ENCODE assay signal across 8 cellular contexts in genomic region chr7:25124485-25125136, GRCh38. TPM values are rescaled to one million over a fixed set of nuclear protein-coding genes. Genes with fewer than 3 reads are reported as not detected.
DNase-seq lines count a peak whose midpoint lies in the region; ATAC-seq, FAIRE-seq and TF ChIP-seq lines count a peak whose summit lies in the region.

No MANE protein-coding gene starts in this region.

- DNase-seq in CD4-positive, alpha-beta T cell, result peak in 2 of 10 experiments; percentile 1 to 12
- DNase-seq in HFFc6 (no peak), upper lobe of right lung (no peak), frontal cortex (ENCODE audit: low spot score in 2 of 2) (no peak), NCI-H2227 (lab: John Stamatoyannopoulos, UW; ENCODE audit: unreplicated experiment) (no peak)
- peak; percentile 19 for DNase-seq in T-helper 2 cell treated with Interferon-gamma antibody and Interleukin-4, amounts not matched to agents 5 μg/mL and 100 μg/mL, for 36 hours (ENCODE audit: low spot score)

- no peaks in the 10 kb centered on the region for H3K9me3 Mint-ChIP-seq in CD4-positive, alpha-beta T cell
- H3K9me3 Mint-ChIP-seq in HFFc6, result peaks cover 7% of the 10 kb centered on the region; the same call in 1 of the 2 replicates
- H3K9me3 Mint-ChIP-seq in T-helper 2 cell treated with Interferon-gamma antibody and Interleukin-4, amounts not matched to agents 5 μg/mL and 100 μg/mL, for 36 hours, result no peaks in the 10 kb centered on the region

- H3K27ac ChIP-seq in CD4-positive, alpha-beta T cell (ENCODE audit: low read depth, low read length), result peak overlapping the region; percentile 59
- H3K27ac ChIP-seq in duodenal mucosa (ENCODE audit: low read depth, low read length), result peak overlapping the region; percentile 76
- peak overlapping the region; percentile 92 for H3K27ac ChIP-seq in muscle layer of colon (ENCODE audit: low read depth, low read length)
- H3K27ac ChIP-seq in upper lobe of right lung, result peak overlapping the region; percentile 95

- no peaks in the 10 kb centered on the region for H3K9me3 ChIP-seq in CD4-positive, alpha-beta T cell (ENCODE audit: control insufficient read depth, low read length)
- H3K9me3 ChIP-seq in duodenal mucosa (ENCODE audit: control insufficient read depth in 1 of 2, low read length in 2 of 2) (no peaks in the 10 kb centered on the region), muscle layer of colon (ENCODE audit: low read length) (no peaks in the 10 kb centered on the region), upper lobe of right lung (no peaks in the 10 kb centered on the region)

- peak overlapping the region; percentile 99 for H3K27ac Mint-ChIP-seq in CD4-positive, alpha-beta T cell
- H3K27ac Mint-ChIP-seq in HFFc6, result peak overlapping the region; percentile 98
- H3K27ac Mint-ChIP-seq in T-helper 2 cell treated with Interferon-gamma antibody and Interleukin-4, amounts not matched to agents 5 μg/mL and 100 μg/mL, for 36 hours, result peak overlapping the region; percentile 100

- peak overlapping the region; percentile 99 for H3K4me3 Mint-ChIP-seq in CD4-positive, alpha-beta T cell
- H3K4me3 Mint-ChIP-seq in HFFc6, result peak overlapping the region; percentile 99
- H3K4me3 Mint-ChIP-seq in T-helper 2 cell treated with Interferon-gamma antibody and Interleukin-4, amounts not matched to agents 5 μg/mL and 100 μg/mL, for 36 hours, result peak overlapping the region; percentile 100

- H3K9ac ChIP-seq in duodenal mucosa (ENCODE audit: low read depth in 1 of 2, low read length in 2 of 2) (peak overlapping the region; percentile 96 to 98), muscle layer of colon (ENCODE audit: low read length) (peak overlapping the region; percentile 95)

- peak overlapping the region; percentile 93 to 95 for H3K4me3 ChIP-seq in duodenal mucosa (ENCODE audit: low read depth in 1 of 2, low read length in 2 of 2)
- peak overlapping the region; percentile 45 to 81 for H3K4me3 ChIP-seq in muscle layer of colon (ENCODE audit: low read depth in 1 of 2, low read length in 2 of 2)
- peak overlapping the region; percentile 86 for H3K4me3 ChIP-seq in upper lobe of right lung

- peaks cover 51% of the 10 kb centered on the region for H3K36me3 Mint-ChIP-seq in CD4-positive, alpha-beta T cell (ENCODE audit: low read depth)
- H3K36me3 Mint-ChIP-seq in HFFc6 (ENCODE audit: low read depth), result peaks cover 35% of the 10 kb centered on the region
- H3K36me3 Mint-ChIP-seq in T-helper 2 cell treated with Interferon-gamma antibody and Interleukin-4, amounts not matched to agents 5 μg/mL and 100 μg/mL, for 36 hours (ENCODE audit: low read depth), result peaks cover 46% of the 10 kb centered on the region

- no peaks in the 10 kb centered on the region for H3K27me3 ChIP-seq in CD4-positive, alpha-beta T cell (ENCODE audit: control insufficient read depth, insufficient read depth, low read length)
- H3K27me3 ChIP-seq in duodenal mucosa (ENCODE audit: control insufficient read depth in 1 of 2, insufficient read depth in 2 of 2, low read length in 2 of 2) (no peaks in the 10 kb centered on the region), muscle layer of colon (ENCODE audit: control insufficient read depth in 1 of 2, insufficient read depth in 2 of 2, low read length in 2 of 2) (no peaks in the 10 kb centered on the region), upper lobe of right lung (no peaks in the 10 kb centered on the region)

- FAIRE-seq in frontal cortex (lab: Jason Lieb, UNC), result no peak

- H3K4me1 Mint-ChIP-seq in CD4-positive, alpha-beta T cell (ENCODE audit: low read depth), result peaks cover 40% of the 10 kb centered on the region
- peaks cover 33% of the 10 kb centered on the region for H3K4me1 Mint-ChIP-seq in HFFc6 (ENCODE audit: low read depth)
- H3K4me1 Mint-ChIP-seq in T-helper 2 cell treated with Interferon-gamma antibody and Interleukin-4, amounts not matched to agents 5 μg/mL and 100 μg/mL, for 36 hours (ENCODE audit: low read depth), result peaks cover 27% of the 10 kb centered on the region

- no peak for TF ChIP-seq CTCF in CD4-positive, alpha-beta T cell (IDR thresholded peaks at IDR 0.05)
- TF ChIP-seq CTCF in HFFc6 (IDR thresholded peaks at IDR 0.05) (no peak), upper lobe of right lung (IDR thresholded peaks at IDR 0.05) (no peak)

- intact Hi-C loops in CD4-positive, alpha-beta T cell (cut with DNase I, micrococcal nuclease), result loop anchor here (1.0 to 10.0 kb wide), 9 partner anchors 56 to 1827 kb away; partner anchors contain the start of genes FAM221A (in 1 of the 2), MALSU1 (in 1 of the 2), OSBPL3 (in 1 of the 2) and PALS2 (in 1 of the 2)
- intact Hi-C loops in upper lobe of right lung (cut with DNase I), result no loop called here

- CTCF ChIA-PET in CD4-positive, alpha-beta T cell (lab: Charles Lee), result interaction anchor here (1.1 to 3.2 kb wide), 5 partner anchors 26 to 304 kb away, joined by 3 to 18 read pairs (median 6); partner anchors contain the start of gene OSBPL3

- peak; percentile 0 for ATAC-seq in CD4-positive, alpha-beta T cell (ENCODE audit: poor library complexity)
- ATAC-seq in upper lobe of right lung, result no peak

- POLR2A ChIA-PET in CD4-positive, alpha-beta T cell (lab: Charles Lee), result interaction anchor here (0.8 to 2.6 kb wide), 18 partner anchors 11 to 1943 kb away, joined by 3 to 33 read pairs (median 6); partner anchors contain the start of genes NFE2L3, NUP42, OSBPL3 and PALS2

- H3K4me1 ChIP-seq in duodenal mucosa (ENCODE audit: control insufficient read depth in 1 of 2, insufficient read depth in 2 of 2, low read length in 2 of 2), result peaks cover 0 to 14% of the 10 kb centered on the region in 2 donors
- peaks cover 5% of the 10 kb centered on the region for H3K4me1 ChIP-seq in muscle layer of colon (ENCODE audit: insufficient read depth, low read length)
- peaks cover 7% of the 10 kb centered on the region for H3K4me1 ChIP-seq in upper lobe of right lung

- no peaks in the 10 kb centered on the region for H3K27me3 Mint-ChIP-seq in CD4-positive, alpha-beta T cell
- H3K27me3 Mint-ChIP-seq in HFFc6 (ENCODE audit: insufficient read depth), result peaks cover 10% of the 10 kb centered on the region
- no peaks in the 10 kb centered on the region for H3K27me3 Mint-ChIP-seq in T-helper 2 cell treated with Interferon-gamma antibody and Interleukin-4, amounts not matched to agents 5 μg/mL and 100 μg/mL, for 36 hours (ENCODE audit: low read depth)

- H3K36me3 ChIP-seq in duodenal mucosa (ENCODE audit: control insufficient read depth in 1 of 2, insufficient read depth in 2 of 2, low read length in 2 of 2) (peaks cover 10 to 29% of the 10 kb centered on the region in 2 donors), muscle layer of colon (ENCODE audit: insufficient read depth, low read length) (peaks cover 26% of the 10 kb centered on the region), upper lobe of right lung (peaks cover 36% of the 10 kb centered on the region)

RNA-seq across cellular contexts. Expression of gene CYCS, which starts 0.4 kb away (rescaled TPM):
- total RNA-seq in CD4-positive, alpha-beta T cell, result 100 to 1,000 TPM; 126 to 131 TPM
- 100 to 1,000 TPM; 113 to 142 (median 130) TPM for total RNA-seq in HFFc6 (2021; fragmentation: NEBNext Ultra II Directional; extraction: Animal tissue kit (Norgen Biotek cat#: 25700))
- total RNA-seq in upper lobe of right lung, result 72.8 TPM
- 107 TPM for total RNA-seq in frontal cortex
